1 cellular context compared by ENCODE assay signal in the genomic region with DNA sequence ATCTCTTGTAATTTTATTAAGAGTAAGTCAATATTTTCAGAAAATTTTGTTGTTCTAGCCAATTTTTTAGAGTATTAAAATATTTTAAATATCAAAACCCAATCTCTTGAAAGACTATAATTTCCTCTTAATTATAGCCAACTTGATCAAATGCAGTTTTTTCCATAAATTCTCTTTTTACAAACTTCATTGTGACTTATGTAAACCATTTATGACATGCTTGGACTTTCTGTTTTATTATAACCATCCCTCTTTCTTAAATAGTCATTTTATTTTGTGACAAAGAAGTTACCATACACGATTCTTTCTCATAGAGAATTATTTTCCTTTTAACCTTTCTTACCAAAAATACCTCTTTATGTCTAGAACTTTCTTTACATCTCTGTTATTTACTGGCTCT.
TF ChIP-seq lines count a peak whose summit lies in the region.

No MANE protein-coding gene starts in this region.

TF ChIP-seq in GM23338, 12 proteins besides CTCF, POLR2A, EP300 and RAD21 (continued from another document):
- TF ChIP-seq, protein P1, sequence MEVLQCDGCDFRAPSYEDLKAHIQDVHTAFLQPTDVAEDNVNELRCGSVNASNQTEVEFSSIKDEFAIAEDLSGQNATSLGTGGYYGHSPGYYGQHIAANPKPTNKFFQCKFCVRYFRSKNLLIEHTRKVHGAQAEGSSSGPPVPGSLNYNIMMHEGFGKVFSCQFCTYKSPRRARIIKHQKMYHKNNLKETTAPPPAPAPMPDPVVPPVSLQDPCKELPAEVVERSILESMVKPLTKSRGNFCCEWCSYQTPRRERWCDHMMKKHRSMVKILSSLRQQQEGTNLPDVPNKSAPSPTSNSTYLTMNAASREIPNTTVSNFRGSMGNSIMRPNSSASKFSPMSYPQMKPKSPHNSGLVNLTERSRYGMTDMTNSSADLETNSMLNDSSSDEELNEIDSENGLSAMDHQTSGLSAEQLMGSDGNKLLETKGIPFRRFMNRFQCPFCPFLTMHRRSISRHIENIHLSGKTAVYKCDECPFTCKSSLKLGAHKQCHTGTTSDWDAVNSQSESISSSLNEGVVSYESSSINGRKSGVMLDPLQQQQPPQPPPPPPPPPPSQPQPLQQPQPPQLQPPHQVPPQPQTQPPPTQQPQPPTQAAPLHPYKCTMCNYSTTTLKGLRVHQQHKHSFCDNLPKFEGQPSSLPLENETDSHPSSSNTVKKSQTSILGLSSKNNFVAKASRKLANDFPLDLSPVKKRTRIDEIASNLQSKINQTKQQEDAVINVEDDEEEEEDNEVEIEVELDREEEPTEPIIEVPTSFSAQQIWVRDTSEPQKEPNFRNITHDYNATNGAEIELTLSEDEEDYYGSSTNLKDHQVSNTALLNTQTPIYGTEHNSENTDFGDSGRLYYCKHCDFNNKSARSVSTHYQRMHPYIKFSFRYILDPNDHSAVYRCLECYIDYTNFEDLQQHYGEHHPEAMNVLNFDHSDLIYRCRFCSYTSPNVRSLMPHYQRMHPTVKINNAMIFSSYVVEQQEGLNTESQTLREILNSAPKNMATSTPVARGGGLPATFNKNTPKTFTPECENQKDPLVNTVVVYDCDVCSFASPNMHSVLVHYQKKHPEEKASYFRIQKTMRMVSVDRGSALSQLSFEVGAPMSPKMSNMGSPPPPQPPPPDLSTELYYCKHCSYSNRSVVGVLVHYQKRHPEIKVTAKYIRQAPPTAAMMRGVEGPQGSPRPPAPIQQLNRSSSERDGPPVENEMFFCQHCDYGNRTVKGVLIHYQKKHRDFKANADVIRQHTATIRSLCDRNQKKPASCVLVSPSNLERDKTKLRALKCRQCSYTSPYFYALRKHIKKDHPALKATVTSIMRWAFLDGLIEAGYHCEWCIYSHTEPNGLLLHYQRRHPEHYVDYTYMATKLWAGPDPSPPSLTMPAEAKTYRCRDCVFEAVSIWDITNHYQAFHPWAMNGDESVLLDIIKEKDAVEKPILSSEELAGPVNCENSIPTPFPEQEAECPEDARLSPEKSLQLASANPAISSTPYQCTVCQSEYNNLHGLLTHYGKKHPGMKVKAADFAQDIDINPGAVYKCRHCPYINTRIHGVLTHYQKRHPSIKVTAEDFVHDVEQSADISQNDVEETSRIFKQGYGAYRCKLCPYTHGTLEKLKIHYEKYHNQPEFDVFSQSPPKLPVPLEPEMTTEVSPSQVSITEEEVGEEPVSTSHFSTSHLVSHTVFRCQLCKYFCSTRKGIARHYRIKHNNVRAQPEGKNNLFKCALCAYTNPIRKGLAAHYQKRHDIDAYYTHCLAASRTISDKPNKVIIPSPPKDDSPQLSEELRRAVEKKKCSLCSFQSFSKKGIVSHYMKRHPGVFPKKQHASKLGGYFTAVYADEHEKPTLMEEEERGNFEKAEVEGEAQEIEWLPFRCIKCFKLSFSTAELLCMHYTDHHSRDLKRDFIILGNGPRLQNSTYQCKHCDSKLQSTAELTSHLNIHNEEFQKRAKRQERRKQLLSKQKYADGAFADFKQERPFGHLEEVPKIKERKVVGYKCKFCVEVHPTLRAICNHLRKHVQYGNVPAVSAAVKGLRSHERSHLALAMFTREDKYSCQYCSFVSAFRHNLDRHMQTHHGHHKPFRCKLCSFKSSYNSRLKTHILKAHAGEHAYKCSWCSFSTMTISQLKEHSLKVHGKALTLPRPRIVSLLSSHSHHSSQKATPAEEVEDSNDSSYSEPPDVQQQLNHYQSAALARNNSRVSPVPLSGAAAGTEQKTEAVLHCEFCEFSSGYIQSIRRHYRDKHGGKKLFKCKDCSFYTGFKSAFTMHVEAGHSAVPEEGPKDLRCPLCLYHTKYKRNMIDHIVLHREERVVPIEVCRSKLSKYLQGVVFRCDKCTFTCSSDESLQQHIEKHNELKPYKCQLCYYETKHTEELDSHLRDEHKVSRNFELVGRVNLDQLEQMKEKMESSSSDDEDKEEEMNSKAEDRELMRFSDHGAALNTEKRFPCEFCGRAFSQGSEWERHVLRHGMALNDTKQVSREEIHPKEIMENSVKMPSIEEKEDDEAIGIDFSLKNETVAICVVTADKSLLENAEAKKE (CRISPR knock-in tag; IDR thresholded peaks at IDR 0.05) = no peak
